In the genomic region with DNA sequence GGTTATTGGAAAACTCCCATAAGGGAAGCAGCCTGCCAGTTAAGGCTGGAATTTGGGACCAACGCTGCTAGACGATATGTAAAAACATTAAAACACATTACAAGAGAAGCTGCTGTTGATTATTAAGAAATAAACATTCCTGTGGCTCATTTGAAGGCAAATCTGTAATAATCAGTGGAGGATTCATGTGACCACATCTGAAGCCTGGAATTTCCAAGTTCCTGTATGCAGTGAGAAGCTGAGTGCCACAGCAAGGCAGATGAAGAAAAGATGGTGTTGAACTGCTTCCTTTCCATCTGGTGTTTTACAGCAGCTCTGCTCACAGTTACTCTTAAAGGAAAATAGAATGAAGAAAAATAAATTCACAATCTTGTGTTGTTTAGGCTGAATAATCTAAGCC, we compare ENCODE assay signal across 28 cellular contexts.
"Had no signal": no experiment of that assay in that cellular context is flagged by ENCODE, and none has a peak within 500 bp of the region (broad histone marks: within the 10 kb centered on the region; RNA-seq: fewer than 3 reads in every experiment).

No MANE protein-coding gene starts in this region.

- DNase-seq: activated CD4-positive, alpha-beta T cell treated with anti-CD3 and anti-CD28 coated beads for 48 hours; activated CD4-positive, alpha-beta T cell treated with anti-CD3 and anti-CD28 coated beads, Interleukin-2, amount 50 U/mL, for 4 hours; activated CD4-positive, CD25-positive, alpha-beta regulatory T cell treated with anti-CD3 and anti-CD28 coated beads, Interleukin-2, amount 50 U/mL, for 72 hours; activated CD8-positive, alpha-beta memory T cell treated with anti-CD3 and anti-CD28 coated beads, Interleukin-2, amount 50 U/mL, for 48 hours; activated CD8-positive, alpha-beta T cell treated with anti-CD3 and anti-CD28 coated beads, Interleukin-2, amount 10 ng/mL, durations not matched to agents 7 days and 5 days; activated gamma-delta T cell; activated naive CD4-positive, alpha-beta T cell treated with anti-CD3 and anti-CD28 coated beads for 36 hours; activated T-cell treated with anti-CD3 and anti-CD28 coated beads, Interleukin-2, amount 50 U/mL, for 4 hours; cerebellar nuclear complex; Karpas-422; MM.1S; NCI-H1105; NCI-H1436 treated with DMSO at 0.1 percent for 48 hours; NCI-H187 treated with DMSO at 0.1 percent for 48 hours; NCI-H2081 treated with DMSO at 0.1 percent for 48 hours; NCI-H2171; NCI-H2227 treated with DMSO at 0.1 percent for 48 hours; NCI-H526 treated with DMSO at 0.1 percent for 48 hours; Peyer's patch; Right ventricle myocardium superior; SJCRH30; SW 1271 had no signal

- ATAC-seq: activated CD8-positive, alpha-beta T cell treated with anti-CD3 and anti-CD28 coated beads, Interleukin-2, amount 10 ng/mL, durations not matched to agents 7 days and 5 days; activated T-cell treated with anti-CD3 and anti-CD28 coated beads, Interleukin-2, amount 50 U/mL, for 4 hours; activated T-helper 17 cell treated with anti-CD3 and anti-CD28 coated beads, Interleukin-2, amount 50 U/mL, for 72 hours; K562; SK-N-SH treated with all-trans-retinoic acid at 6 μM for 48 hours; WTC11 had no signal

- H3K4me1 Mint-ChIP-seq: activated T-helper 17 cell treated with anti-CD3 and anti-CD28 coated beads, Interleukin-2, amount 50 U/mL, for 72 hours; WTC11 had no signal

- H3K27ac Mint-ChIP-seq: activated CD8-positive, alpha-beta T cell treated with anti-CD3 and anti-CD28 coated beads, Interleukin-2, amount 10 ng/mL, durations not matched to agents 7 days and 5 days; activated naive CD4-positive, alpha-beta T cell treated with anti-CD3 and anti-CD28 coated beads for 36 hours; activated naive CD8-positive, alpha-beta T cell; activated T-helper 17 cell treated with anti-CD3 and anti-CD28 coated beads, Interleukin-2, amount 50 U/mL, for 72 hours; T-helper 1 cell treated with Interleukin-12 subunit alpha and Interleukin-12 subunit beta and Interleukin-4 antibody, amounts not matched to agents 30 μg/mL and 1 μg/mL, for 36 hours; WTC11 had no signal

- H3K27me3 Mint-ChIP-seq: activated naive CD8-positive, alpha-beta T cell; activated T-helper 17 cell treated with anti-CD3 and anti-CD28 coated beads, Interleukin-2, amount 50 U/mL, for 72 hours had no signal

- H3K36me3 Mint-ChIP-seq: activated naive CD8-positive, alpha-beta T cell had no signal

- H3K4me3 Mint-ChIP-seq: activated CD8-positive, alpha-beta T cell treated with anti-CD3 and anti-CD28 coated beads, Interleukin-2, amount 10 ng/mL, durations not matched to agents 7 days and 5 days; activated naive CD4-positive, alpha-beta T cell treated with anti-CD3 and anti-CD28 coated beads for 36 hours; activated naive CD8-positive, alpha-beta T cell; activated T-cell treated with anti-CD3 and anti-CD28 coated beads, Interleukin-2, amount 50 U/mL, for 4 hours; activated T-helper 17 cell treated with anti-CD3 and anti-CD28 coated beads, Interleukin-2, amount 50 U/mL, for 72 hours; T-helper 1 cell treated with Interleukin-12 subunit alpha and Interleukin-12 subunit beta and Interleukin-4 antibody, amounts not matched to agents 30 μg/mL and 1 μg/mL, for 36 hours; WTC11 had no signal
